Comparison of ENCODE assay signal across 8 cellular contexts in genomic region chr10:102394079-102394800, GRCh38. TPM values are rescaled to one million over a fixed set of nuclear protein-coding genes. Genes with fewer than 3 reads are reported as not detected.
DNase-seq lines count a peak whose midpoint lies in the region; ATAC-seq and TF ChIP-seq lines count a peak whose summit lies in the region.

No MANE protein-coding gene starts in this region.

- H3K36me3 ChIP-seq in GM23338 (ENCODE audit: insufficient read depth) (no peaks in the 10 kb centered on the region), heart right ventricle (peaks cover 0 to 29% (median 0%) of the 10 kb centered on the region in 9 donors)

- H3K27ac ChIP-seq in GM23338 (ENCODE audit: low read depth) (no peak overlapping the region), adipose tissue (ENCODE audit: low read depth, low read length) (peak overlapping the region; percentile 96), heart right ventricle (peak overlapping the region; percentile 91 to 98 (median 96))

- peak overlapping the region; percentile 96 for H3K4me2 ChIP-seq in GM23338

- H3K27me3 ChIP-seq in GM23338 (ENCODE audit: insufficient read depth) (peaks cover 38% of the 10 kb centered on the region), heart right ventricle (no peaks in the 10 kb centered on the region)

- H3K9me3 Mint-ChIP-seq in GM23338 (no peaks in the 10 kb centered on the region), progenitor cell of endocrine pancreas (ENCODE audit: low read depth) (no peaks in the 10 kb centered on the region)

- H3K36me3 Mint-ChIP-seq in GM23338 (ENCODE audit: low read depth) = no peaks in the 10 kb centered on the region; the same call in 2 of the 3 replicates
- no peaks in the 10 kb centered on the region for H3K36me3 Mint-ChIP-seq in progenitor cell of endocrine pancreas (ENCODE audit: insufficient read depth)

- no peaks in the 10 kb centered on the region; the same call in 1 of the 2 replicates for H4K20me1 ChIP-seq in GM23338 (replicated peaks; ENCODE audit: insufficient read depth)

- DNase-seq in GM04503 (ENCODE audit: low read depth) = peak; percentile 59
- peak; percentile 96 for DNase-seq in GM23338 (ENCODE audit: low spot score)
- DNase-seq in Kasumi-1 (lab: John Stamatoyannopoulos, UW) = peak; percentile 93 to 95
- peak; percentile 78 to 87 for DNase-seq in SW 1271 (lab: John Stamatoyannopoulos, UW)
- DNase-seq in heart right ventricle = peak; percentile 95 to 97
- DNase-seq in progenitor cell of endocrine pancreas (ENCODE audit: low spot score, unreplicated experiment) = peak; percentile 81
- DNase-seq in ureter (ENCODE audit: low spot score) = peak; percentile 95

- H3K27ac Mint-ChIP-seq in GM23338 (no peak overlapping the region), progenitor cell of endocrine pancreas (peak overlapping the region; percentile 65)

- H3K4me3 Mint-ChIP-seq in GM23338 (peak overlapping the region; percentile 82), progenitor cell of endocrine pancreas (ENCODE audit: low read depth) (peak overlapping the region; percentile 72)

- peak overlapping the region; percentile 97 for H2AFZ ChIP-seq in GM23338

- no peaks in the 10 kb centered on the region for H3K9me2 ChIP-seq in GM23338 (ENCODE audit: insufficient read depth)

- H3K27me3 Mint-ChIP-seq in GM23338 (ENCODE audit: insufficient read depth, low read depth, poor library complexity) (peaks cover 44% of the 10 kb centered on the region), progenitor cell of endocrine pancreas (peaks cover 31% of the 10 kb centered on the region)

- peak in 1 of 2 experiments; percentile 79; a peak in 3 of 4 replicates for TF ChIP-seq CTCF in GM23338 (conservative IDR thresholded peaks at IDR 0.05; ENCODE audit: low read depth in 2 of 2)
- TF ChIP-seq CTCF in heart right ventricle (IDR thresholded peaks at IDR 0.05) = peak in 6 of 9 donors; percentile 46 to 99 (median 98)
- peak; percentile 97 for TF ChIP-seq CTCF in progenitor cell of endocrine pancreas (IDR thresholded peaks at IDR 0.05; ENCODE audit: unreplicated experiment)

- H3K79me2 ChIP-seq in GM23338 (replicated peaks; ENCODE audit: insufficient read depth) = no peaks in the 10 kb centered on the region

- 0 out of 2 replicates have a peak, but pooled peaks cover 5% of the 10 kb centered on the region for H3F3A ChIP-seq in GM23338 (replicated peaks; ENCODE audit: low read depth)

- intact Hi-C loops in heart right ventricle (cut with DNase I) = loop anchor here in 8 of 10 donors (2.0 to 10.0 kb wide), 9 partner anchors 29 to 191 kb away; partner anchors contain the start of gene C10orf95 (in 1 of the 8)

- H3K9me3 ChIP-seq in heart right ventricle = no peaks in the 10 kb centered on the region

- H3K4me1 Mint-ChIP-seq in GM23338 (peaks cover 14% of the 10 kb centered on the region), progenitor cell of endocrine pancreas (ENCODE audit: low read depth) (peaks cover 13% of the 10 kb centered on the region)

- peak; percentile 78 for ATAC-seq in GM23338
- peak; percentile 91 to 94 (median 92) for ATAC-seq in heart right ventricle

- H3K4me3 ChIP-seq in GM23338 = peak overlapping the region; percentile 88
- H3K4me3 ChIP-seq in heart right ventricle = peak overlapping the region; percentile 48 to 90 (median 69)

- H3K4me1 ChIP-seq in GM23338 (ENCODE audit: insufficient read depth) (peaks cover 11% of the 10 kb centered on the region), heart right ventricle (peaks cover 4 to 48% (median 25%) of the 10 kb centered on the region in 9 donors)

- WGBS in adipose tissue, 3 donors = 0% methylated on average over 64 to 71 of the region's 71 CpGs
- 0 to 1% methylated on average over 59 to 71 of the region's 71 CpGs for WGBS in heart right ventricle, 2 donors

RNA-seq across cellular contexts. Expression of gene NFKB2, which starts 1.3 kb away (rescaled TPM):
- 19.0 and 29.4 TPM in 2 replicates for total RNA-seq in GM23338 (2014; rRNA removed; shearing (Covaris generic))
- polyA plus RNA-seq in GM23338 (2016; fragmentation: Nextera tagmentation; extraction: Ambion mirVana) = 6.8 and 8.1 TPM in 2 replicates
- 10 to 100 TPM; 16.1 to 64.8 (median 18.8) TPM for polyA plus RNA-seq in adipose tissue
- 10 to 100 TPM in 9 of 10 donors, 1 to 10 TPM in 1; 9.9 to 40.0 (median 15.7) TPM for total RNA-seq in heart right ventricle
- 10 to 100 TPM; 19.7 to 19.8 TPM for polyA plus RNA-seq in heart right ventricle
- total RNA-seq in progenitor cell of endocrine pancreas = 21.6 and 23.1 TPM in 2 replicates
- total RNA-seq in ureter = 33.0 TPM

RNA-seq across cellular contexts. Expression of gene PSD, which starts 24.3 kb away (rescaled TPM):
- 4.0 and 6.8 TPM in 2 replicates for total RNA-seq in GM23338 (2014; rRNA removed; shearing (Covaris generic))
- polyA plus RNA-seq in GM23338 (2016; fragmentation: Nextera tagmentation; extraction: Ambion mirVana) (1.9 and 2.7 TPM in 2 replicates), adipose tissue (1 to 10 TPM in 2 of 3 donors, under 1 TPM in 1; 0.83 to 2.7 (median 1.2) TPM), heart right ventricle (under 1 TPM; 0.37 to 0.42 TPM)
- total RNA-seq in heart right ventricle (1 to 10 TPM in 4 of 10 donors, under 1 TPM in 5, not detected in 1; 0.19 to 1.5 (median 0.61) TPM), progenitor cell of endocrine pancreas (8.9 and 10.7 TPM in 2 replicates), ureter (5.1 TPM)

RNA-seq across cellular contexts. Expression of gene FBXL15, which starts 26.4 kb away (rescaled TPM):
- 29.7 and 36.1 TPM in 2 replicates for total RNA-seq in GM23338 (2014; rRNA removed; shearing (Covaris generic))
- 18.4 and 18.5 TPM in 2 replicates for polyA plus RNA-seq in GM23338 (2016; fragmentation: Nextera tagmentation; extraction: Ambion mirVana)
- 10 to 100 TPM in 2 of 3 donors, 1 to 10 TPM in 1; 8.9 to 19.5 (median 18.3) TPM for polyA plus RNA-seq in adipose tissue
- total RNA-seq in heart right ventricle = 10 to 100 TPM in 5 of 10 donors, 1 to 10 TPM in 5; 6.7 to 10.5 (median 9.9) TPM
- 10 to 100 TPM; 10.4 to 19.2 TPM for polyA plus RNA-seq in heart right ventricle
- 14.0 and 14.9 TPM in 2 replicates for total RNA-seq in progenitor cell of endocrine pancreas
- 8.7 TPM for total RNA-seq in ureter

RNA-seq across cellular contexts. Expression of gene CUEDC2, which starts 38.1 kb away (rescaled TPM):
- 37.0 and 39.2 TPM in 2 replicates for total RNA-seq in GM23338 (2014; rRNA removed; shearing (Covaris generic))
- polyA plus RNA-seq in GM23338 (2016; fragmentation: Nextera tagmentation; extraction: Ambion mirVana) (37.3 and 47.3 TPM in 2 replicates), adipose tissue (10 to 100 TPM; 37.6 to 61.4 (median 59.0) TPM), heart right ventricle (10 to 100 TPM; 60.0 to 81.7 TPM)
- total RNA-seq in heart right ventricle (10 to 100 TPM; 65.7 to 84.3 (median 79.1) TPM), progenitor cell of endocrine pancreas (69.9 and 70.5 TPM in 2 replicates), ureter (51.9 TPM)

RNA-seq across cellular contexts. Expression of gene C10orf95, which starts 57.1 kb away (rescaled TPM):
- 0.69 TPM in 1 of 2 replicates, not detected in the other for total RNA-seq in GM23338 (2014; rRNA removed; shearing (Covaris generic))
- polyA plus RNA-seq in GM23338 (2016; fragmentation: Nextera tagmentation; extraction: Ambion mirVana) (1.1 and 1.5 TPM in 2 replicates), adipose tissue (under 1 TPM in 2 of 3 donors, not detected in 1; 0.06 to 0.44 TPM), heart right ventricle (not detected)
- total RNA-seq in heart right ventricle (not detected), progenitor cell of endocrine pancreas (0.73 and 0.77 TPM in 2 replicates), ureter (1.5 TPM)
